8 cellular contexts compared by ENCODE assay signal in the genomic region with DNA sequence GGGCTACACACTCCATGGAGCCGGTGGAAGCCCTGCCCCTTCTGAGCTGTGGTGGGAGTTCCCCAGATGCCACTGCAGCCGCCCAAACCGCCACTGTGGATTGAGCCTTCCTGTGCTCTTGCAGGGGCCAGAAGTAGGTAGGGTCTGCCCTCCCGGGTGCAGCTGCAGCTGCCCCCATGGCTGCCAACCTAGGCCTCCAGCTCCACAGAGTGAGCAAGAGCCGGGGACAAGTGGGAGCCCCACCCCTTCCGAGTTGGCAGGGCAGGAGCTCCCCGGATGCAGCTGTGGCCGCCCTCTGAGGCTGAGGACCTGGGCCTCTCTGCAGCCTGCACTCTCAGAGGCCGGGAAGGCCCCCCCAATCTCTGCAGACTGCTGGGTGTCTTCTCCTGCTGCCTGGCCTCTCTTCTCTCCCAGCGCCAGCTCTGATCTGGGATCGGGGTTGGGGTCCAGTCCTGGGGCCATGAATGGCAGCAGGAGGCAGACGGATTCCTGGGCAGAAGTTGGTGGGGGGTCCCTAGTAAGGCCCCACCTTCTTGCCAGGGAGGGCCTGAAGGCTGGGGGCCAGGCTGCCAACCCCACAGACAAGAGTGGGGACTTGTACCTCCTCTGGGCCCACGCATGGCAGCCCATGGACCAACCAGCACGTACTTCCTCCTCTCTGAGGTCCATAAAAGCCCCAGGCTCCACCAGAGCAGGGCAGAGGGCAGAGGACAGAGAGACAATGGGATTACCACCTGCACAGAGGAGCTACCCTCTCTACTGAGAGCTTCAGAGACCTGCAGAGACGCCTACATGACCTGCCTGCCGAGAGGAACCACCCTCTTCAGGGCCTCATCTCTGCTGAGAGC. TPM values are rescaled to one million over a fixed set of nuclear protein-coding genes. Genes with fewer than 3 reads are reported as not detected.
DNase-seq lines count a peak whose midpoint lies in the region; ATAC-seq and TF ChIP-seq lines count a peak whose summit lies in the region.

No MANE protein-coding gene starts in this region.

- in situ Hi-C loops in G401 (cut with HindIII; ENCODE audit: low sequenced_read_pairs), result no loop called here

- no peaks in the 10 kb centered on the region for H3K9me3 ChIP-seq in heart right ventricle
- no peaks in the 10 kb centered on the region for H3K9me3 ChIP-seq in prostate gland

- H3K4me3 ChIP-seq in heart right ventricle, result no peak overlapping the region
- no peak overlapping the region for H3K4me3 ChIP-seq in prostate gland

- intact Hi-C loops in heart right ventricle (cut with DNase I) (no loop called here), prostate gland (cut with DNase I) (no loop called here)

- H3K27me3 ChIP-seq in heart right ventricle (no peaks in the 10 kb centered on the region), prostate gland (replicated peaks; ENCODE audit: insufficient read depth) (no peaks in the 10 kb centered on the region)

- H3K36me3 ChIP-seq in heart right ventricle (no peaks in the 10 kb centered on the region), prostate gland (no peaks in the 10 kb centered on the region)

- WGBS in heart right ventricle, 2 donors, result 76 to 82% methylated on average over 16 of the region's 16 CpGs
- 77% methylated on average over 14 of the region's 16 CpGs for WGBS in prostate gland

- DNase-seq in activated CD4-positive, alpha-beta T cell treated with anti-CD3 and anti-CD28 coated beads for 24 hours (ENCODE audit: low read depth in 2 of 2), result peak; percentile 17 to 44
- peak in 1 of 2 donors; percentile 42 for DNase-seq in heart right ventricle
- DNase-seq in stimulated activated CD8-positive, alpha-beta memory T cell treated with anti-CD3 and anti-CD28 coated beads, Interleukin-2, amount 100 ng/mL, for 1 hour (ENCODE audit: low read depth in 2 of 2), result peak; percentile 8 to 37
- DNase-seq in kidney glomerular epithelial cell (lab: John Stamatoyannopoulos, UW), result no peak
- no peak for DNase-seq in prostate gland (ENCODE audit: low spot score)
- no peak for DNase-seq in G401 (ENCODE audit: low spot score)

- H3K27ac ChIP-seq in heart right ventricle (peak overlapping the region in 1 of 10 donors; percentile 72), prostate gland (no peak overlapping the region)

- TF ChIP-seq CTCF in heart right ventricle (IDR thresholded peaks at IDR 0.05) (no peak), prostate gland (IDR thresholded peaks at IDR 0.05) (no peak)

- no peak for TF ChIP-seq POLR2A in prostate gland (IDR thresholded peaks at IDR 0.05)

- peaks cover 0 to 40% (median 5%) of the 10 kb centered on the region in 9 donors for H3K4me1 ChIP-seq in heart right ventricle
- H3K4me1 ChIP-seq in prostate gland (replicated peaks), result no peaks in the 10 kb centered on the region

- peak; percentile 68 for ATAC-seq in HG02678 (IDR thresholded peaks at IDR 0.05; ENCODE audit: unreplicated experiment)
- peak in 6 of 8 donors; percentile 29 to 66 (median 44) for ATAC-seq in heart right ventricle
- ATAC-seq in HG02610 (IDR thresholded peaks at IDR 0.05; ENCODE audit: unreplicated experiment), result no peak

RNA-seq across cellular contexts. Expression of a gene that starts 28.9 kb away (rescaled TPM):
- 100 to 1,000 TPM in 2 of 10 donors, 10 to 100 TPM in 8; 68.7 to 123 (median 79.0) TPM for total RNA-seq in heart right ventricle
- polyA plus RNA-seq in heart right ventricle, result 100 to 1,000 TPM in 1 of 2 donors, 10 to 100 TPM in 1; 96.9 to 192 TPM
- total RNA-seq in prostate gland, result 100 to 1,000 TPM; 118 to 141 TPM
- 227 and 256 TPM in 2 replicates for total RNA-seq in G401 (2014; rRNA removed; shearing (Covaris generic))

RNA-seq across cellular contexts. Expression of a gene that starts 33.3 kb away (rescaled TPM):
- total RNA-seq in heart right ventricle, result 10 to 100 TPM in 2 of 10 donors, 1 to 10 TPM in 8; 3.2 to 17.7 (median 5.3) TPM
- 10 to 100 TPM in 1 of 2 donors, 1 to 10 TPM in 1; 6.3 to 30.5 TPM for polyA plus RNA-seq in heart right ventricle
- 100 to 1,000 TPM; 122 to 214 TPM for total RNA-seq in prostate gland
- total RNA-seq in G401 (2014; rRNA removed; shearing (Covaris generic)), result 153 and 159 TPM in 2 replicates

RNA-seq across cellular contexts. Expression of a gene that starts 39.1 kb away (rescaled TPM):
- total RNA-seq in heart right ventricle (10 to 100 TPM; 69.1 to 96.5 (median 74.0) TPM), prostate gland (10 to 100 TPM; 56.3 to 75.0 TPM)
- 10 to 100 TPM; 20.8 to 23.3 TPM for polyA plus RNA-seq in heart right ventricle
- 11.6 and 14.2 TPM in 2 replicates for total RNA-seq in G401 (2014; rRNA removed; shearing (Covaris generic))

Comparison
In these comparisons a context has a peak if more than half of its experiments do, and no peak if none do; other contexts are left out.
1. DNase-seq: peak in activated CD4-positive, alpha-beta T cell treated with anti-CD3 and anti-CD28 coated beads for 24 hours (2 of 2) and stimulated activated CD8-positive, alpha-beta memory T cell treated with anti-CD3 and anti-CD28 coated beads, Interleukin-2, amount 100 ng/mL, for 1 hour (2 of 2); none in kidney glomerular epithelial cell (single experiment), prostate gland (single experiment) and G401 (single experiment).